ENCODE assay signal across 1 cellular context in genomic region chr22:42073568-42074152, GRCh38.
TF ChIP-seq lines count a peak whose summit lies in the region.

No MANE protein-coding gene starts in this region.

TF ChIP-seq in endothelial cell of umbilical vein, 7 proteins besides CTCF, POLR2A, EP300 and RAD21:
- TF ChIP-seq GATA2 (IDR thresholded peaks at IDR 0.05; ENCODE audit: insufficient read depth, insufficient read length, low read depth, low read length): no peak
- TF ChIP-seq MAX (IDR thresholded peaks at IDR 0.05; ENCODE audit: insufficient read depth, insufficient read length): no peak
- TF ChIP-seq MYC (IDR thresholded peaks at IDR 0.05; ENCODE audit: low read depth, low read length): no peak
- no peak for TF ChIP-seq FOS (IDR thresholded peaks at IDR 0.05; ENCODE audit: borderline replicate concordance, insufficient read depth, low read length)
- no peak for TF ChIP-seq EZH2 (IDR thresholded peaks at IDR 0.05; ENCODE audit: borderline replicate concordance, low read depth, low read length, severe bottlenecking)
- TF ChIP-seq POLR2AphosphoS5 (IDR thresholded peaks at IDR 0.05; ENCODE audit: insufficient read depth, low read depth, low read length): no peak
- TF ChIP-seq JUN (IDR thresholded peaks at IDR 0.05; ENCODE audit: borderline replicate concordance, insufficient read depth, insufficient read length, low read depth): no peak
